ENCODE assay signal across 7 cellular contexts in the genomic region with DNA sequence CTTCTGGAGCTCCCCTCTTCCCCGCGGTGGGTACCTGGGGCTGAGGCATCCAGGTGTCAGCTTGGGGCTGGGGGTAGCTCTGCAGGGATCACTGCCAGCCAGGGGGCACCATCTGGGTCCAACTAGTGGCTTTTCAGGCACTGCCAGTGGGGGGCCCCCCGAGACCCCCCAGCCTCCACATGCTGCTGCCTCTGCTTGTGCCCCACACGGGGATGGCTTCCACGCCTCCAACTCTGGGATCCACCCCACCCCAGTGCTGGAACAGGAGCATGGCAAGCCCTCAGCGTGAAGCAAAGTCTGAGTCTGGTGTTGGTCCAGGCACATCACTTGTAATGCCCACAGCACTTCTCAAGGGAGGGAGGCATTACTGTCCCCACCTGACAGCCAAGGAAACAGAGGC.
"Had no signal": no experiment of that assay in that cellular context is flagged by ENCODE, and none has a peak within 500 bp of the region (broad histone marks: within the 10 kb centered on the region; RNA-seq: fewer than 3 reads in every experiment).

No MANE protein-coding gene starts in this region.

- H3K27ac ChIP-seq: GM23248 had no signal

- H3K4me1 ChIP-seq: HAP-1 had no signal

- ATAC-seq: HCT116 had no signal

- DNase-seq: GM23248, GOT3, H7, IMR-90 had no signal

- FAIRE-seq: HTR-8/SVneo had no signal

- H3K36me3 ChIP-seq: HAP-1 had no signal

- H3K9me3 ChIP-seq: HAP-1 had no signal

- H3K4me3 ChIP-seq: GM23248, HAP-1 had no signal
